In the genomic region with DNA sequence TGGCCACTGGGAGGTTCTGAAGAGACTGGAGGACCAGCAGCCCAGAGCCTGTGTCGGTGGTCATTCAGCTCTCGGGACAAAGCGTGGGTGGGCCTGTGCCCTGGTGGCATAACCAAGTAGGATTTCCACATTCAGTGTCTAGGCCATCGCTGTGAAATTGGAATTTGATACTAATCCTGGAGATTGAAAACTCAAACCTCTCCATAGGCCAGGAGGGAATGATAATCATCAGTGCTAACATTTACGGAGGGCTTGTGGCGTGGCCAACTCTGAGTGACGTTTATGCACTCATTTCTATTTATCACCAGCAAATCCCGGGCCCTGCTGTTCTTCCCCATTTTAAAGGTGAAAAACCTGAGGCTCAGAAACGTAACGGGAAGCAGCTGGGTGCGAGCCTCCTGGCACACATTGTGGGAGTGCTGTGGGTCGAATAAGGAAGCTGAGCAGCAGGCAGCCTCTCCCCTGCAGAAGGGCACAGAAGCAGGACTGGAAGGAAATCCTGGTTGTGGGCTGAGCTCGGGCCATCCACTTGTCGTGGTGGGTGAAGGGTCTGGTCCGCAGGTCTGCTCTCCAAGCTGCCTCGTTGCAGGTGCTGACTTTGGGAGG, we compare ENCODE assay signal across 9 cellular contexts. TPM values are rescaled to one million over a fixed set of nuclear protein-coding genes. Genes with fewer than 3 reads are reported as not detected.
DNase-seq lines count a peak whose midpoint lies in the region; ATAC-seq, FAIRE-seq and TF ChIP-seq lines count a peak whose summit lies in the region.
"Had no signal": no experiment of that assay in that cellular context is flagged by ENCODE, and none has a peak within 500 bp of the region (broad histone marks: within the 10 kb centered on the region; RNA-seq: fewer than 3 reads in every experiment).

No MANE protein-coding gene starts in this region.

- no peak for TF ChIP-seq POLR2A in H54 (IDR thresholded peaks at IDR 0.05; ENCODE audit: low read depth, low read length)

- intact Hi-C loops in lower lobe of right lung (cut with DNase I) = no loop called here

- H3K27ac ChIP-seq in HL-60 (replicated peaks) = peak overlapping the region; percentile 82
- H3K27ac ChIP-seq in angular gyrus (ENCODE audit: low read depth, low read length) = peak overlapping the region; percentile 64
- H3K27ac ChIP-seq in lower lobe of right lung = peak overlapping the region; percentile 32
- peak overlapping the region; percentile 62 for H3K27ac ChIP-seq in temporal lobe (ENCODE audit: low read depth, low read length)

- DNase-seq in HL-60 (ENCODE audit: low read depth in 1 of 2, low spot score in 1 of 2) (peak in 1 of 2 experiments; percentile 75), lower lobe of right lung (no peak), NCI-H2196 treated with DMSO at 0.1 percent for 48 hours (lab: John Stamatoyannopoulos, UW; ENCODE audit: unreplicated experiment) (no peak), H54 (ENCODE audit: insufficient read length, low spot score) (no peak), NOMO-1 treated with dmso at 0.1 percent for 144 hours (lab: John Stamatoyannopoulos, UW; ENCODE audit: unreplicated experiment) (no peak)
- DNase-seq: activated CD8-positive, alpha-beta memory T cell treated with anti-CD3 and anti-CD28 coated beads for 24 hours; SHP77 had no signal

- TF ChIP-seq CTCF in HL-60 (IDR thresholded peaks at IDR 0.05; ENCODE audit: insufficient read depth, low read length) (no peak), lower lobe of right lung (IDR thresholded peaks at IDR 0.05) (no peak)

- no peak for ATAC-seq in lower lobe of right lung

- peaks cover 53% of the 10 kb centered on the region for H3K4me1 ChIP-seq in lower lobe of right lung

- H3K36me3 ChIP-seq in lower lobe of right lung = no peaks in the 10 kb centered on the region

- H3K27me3 ChIP-seq in HL-60 (ENCODE audit: insufficient read depth, poor library complexity, severe bottlenecking) = no peaks in the 10 kb centered on the region
- no peaks in the 10 kb centered on the region for H3K27me3 ChIP-seq in lower lobe of right lung (ENCODE audit: low read depth)

- no peak overlapping the region for H3K4me3 ChIP-seq in HL-60 (replicated peaks; ENCODE audit: insufficient read depth, low read length)
- H3K4me3 ChIP-seq in lower lobe of right lung = no peak overlapping the region

- no peaks in the 10 kb centered on the region for H3K9me3 ChIP-seq in lower lobe of right lung

- no peak for FAIRE-seq in H54 (lab: Jason Lieb, UNC)

RNA-seq across cellular contexts. Expression of a gene that starts 33.1 kb away (rescaled TPM):
- total RNA-seq in lower lobe of right lung = 31.1 TPM
- total RNA-seq in temporal lobe = 15.5 TPM

Comparison
In these comparisons a context has a peak if more than half of its experiments do, and no peak if none do; other contexts are left out.
1. H3K27ac ChIP-seq: peak in every context shown above with its lines; median percentile 82 in HL-60; 64 in angular gyrus; 62 in temporal lobe; 32 in lower lobe of right lung.